ENCODE assay signal across 14 cellular contexts in genomic region chr11:62431171-62431895, GRCh38. TPM values are rescaled to one million over a fixed set of nuclear protein-coding genes. Genes with fewer than 3 reads are reported as not detected.
DNase-seq lines count a peak whose midpoint lies in the region; ATAC-seq and TF ChIP-seq lines count a peak whose summit lies in the region.
"Had no signal": no experiment of that assay in that cellular context is flagged by ENCODE, and none has a peak within 500 bp of the region (broad histone marks: within the 10 kb centered on the region; RNA-seq: fewer than 3 reads in every experiment).

No MANE protein-coding gene starts in this region.

- 0 out of 2 replicates have a peak, but pooled peaks have one; percentile 21 for TF ChIP-seq CTCF in HFFc6 (IDR thresholded peaks at IDR 0.05)
- no peak for TF ChIP-seq CTCF in mesothelial cell of epicardium (IDR thresholded peaks at IDR 0.05; ENCODE audit: unreplicated experiment)
- no peak for TF ChIP-seq CTCF in nephron progenitor cell (IDR thresholded peaks at IDR 0.05)

- H3K4me3 Mint-ChIP-seq in HFFc6 (peak overlapping the region; percentile 76), mesothelial cell of epicardium (no peak overlapping the region), nephron progenitor cell (no peak overlapping the region)

- H3K4me1 Mint-ChIP-seq in HFFc6 (ENCODE audit: low read depth) (peaks cover 59% of the 10 kb centered on the region), mesothelial cell of epicardium (peaks cover 67% of the 10 kb centered on the region), nephron progenitor cell (peaks cover 68% of the 10 kb centered on the region)

- H3K27ac Mint-ChIP-seq in HFFc6 (peak overlapping the region; percentile 82), mesothelial cell of epicardium (peak overlapping the region; percentile 81), nephron progenitor cell (no peak overlapping the region)

- no peaks in the 10 kb centered on the region for H3K9me3 Mint-ChIP-seq in HFFc6
- H3K9me3 Mint-ChIP-seq in mesothelial cell of epicardium, result peaks cover 6% of the 10 kb centered on the region
- peaks cover 13% of the 10 kb centered on the region for H3K9me3 Mint-ChIP-seq in nephron progenitor cell
- H3K9me3 Mint-ChIP-seq: CD4-positive, CD25-positive, alpha-beta regulatory T cell had no signal

- in situ Hi-C loops in ACHN (cut with HindIII; ENCODE audit: low pct_ligation_motif_present, low pct_unique_long_range_greater_than_20kb, low sequenced_read_pairs), result no loop called here

- DNase-seq in ACHN, result peak; percentile 40
- peak; percentile 90 for DNase-seq in HFFc6
- peak; percentile 59 for DNase-seq in astrocyte of the hippocampus (ENCODE audit: low read depth, low spot score)
- no peak for DNase-seq in mesothelial cell of epicardium (ENCODE audit: low spot score in 2 of 2, unreplicated experiment in 2 of 2)
- no peak for DNase-seq in NCI-H1092 treated with DMSO at 0.1 percent for 48 hours (lab: John Stamatoyannopoulos, UW)
- DNase-seq in nephron progenitor cell, result no peak
- DNase-seq: CD4-positive, CD25-positive, alpha-beta regulatory T cell; NCI-H345 had no signal

- no peak for ATAC-seq in GM18867 (IDR thresholded peaks at IDR 0.05; ENCODE audit: unreplicated experiment)
- ATAC-seq in GM21825 (IDR thresholded peaks at IDR 0.05; ENCODE audit: unreplicated experiment), result no peak
- ATAC-seq: activated CD4-positive, CD25-positive, alpha-beta regulatory T cell treated with anti-CD3 and anti-CD28 coated beads, Interleukin-2, amount 50 U/mL, for 24 hours; HCT116 had no signal

- H3K27me3 Mint-ChIP-seq in HFFc6 (ENCODE audit: insufficient read depth) (peaks cover 3% of the 10 kb centered on the region; the same call in 1 of the 2 replicates), mesothelial cell of epicardium (ENCODE audit: low read depth) (no peaks in the 10 kb centered on the region), nephron progenitor cell (ENCODE audit: low read depth, poor library complexity) (peaks cover 7% of the 10 kb centered on the region)
- H3K27me3 Mint-ChIP-seq: CD4-positive, CD25-positive, alpha-beta regulatory T cell had no signal

- H3K36me3 Mint-ChIP-seq in HFFc6 (ENCODE audit: low read depth) (no peaks in the 10 kb centered on the region), mesothelial cell of epicardium (no peaks in the 10 kb centered on the region), nephron progenitor cell (ENCODE audit: low read depth) (peaks cover 4% of the 10 kb centered on the region)

RNA-seq across cellular contexts. Expression of gene SCGB1A1, which starts 12.5 kb away (rescaled TPM):
- not detected for total RNA-seq in HFFc6 (2021; fragmentation: NEBNext Ultra II Directional; extraction: Animal tissue kit (Norgen Biotek cat#: 25700))
- not detected in 3 replicates for total RNA-seq in mesothelial cell of epicardium
- total RNA-seq: CD4-positive, CD25-positive, alpha-beta regulatory T cell; glomerular endothelial cell; lower leg skin had no signal

Comparison
In these comparisons a context has a peak if more than half of its experiments do, and no peak if none do; other contexts are left out.
1. DNase-seq: peak in ACHN (single experiment), HFFc6 (single experiment) and astrocyte of the hippocampus (single experiment); none in mesothelial cell of epicardium (0 of 2), NCI-H1092 treated with DMSO at 0.1 percent for 48 hours (single experiment) and nephron progenitor cell (single experiment).